In the genomic region with DNA sequence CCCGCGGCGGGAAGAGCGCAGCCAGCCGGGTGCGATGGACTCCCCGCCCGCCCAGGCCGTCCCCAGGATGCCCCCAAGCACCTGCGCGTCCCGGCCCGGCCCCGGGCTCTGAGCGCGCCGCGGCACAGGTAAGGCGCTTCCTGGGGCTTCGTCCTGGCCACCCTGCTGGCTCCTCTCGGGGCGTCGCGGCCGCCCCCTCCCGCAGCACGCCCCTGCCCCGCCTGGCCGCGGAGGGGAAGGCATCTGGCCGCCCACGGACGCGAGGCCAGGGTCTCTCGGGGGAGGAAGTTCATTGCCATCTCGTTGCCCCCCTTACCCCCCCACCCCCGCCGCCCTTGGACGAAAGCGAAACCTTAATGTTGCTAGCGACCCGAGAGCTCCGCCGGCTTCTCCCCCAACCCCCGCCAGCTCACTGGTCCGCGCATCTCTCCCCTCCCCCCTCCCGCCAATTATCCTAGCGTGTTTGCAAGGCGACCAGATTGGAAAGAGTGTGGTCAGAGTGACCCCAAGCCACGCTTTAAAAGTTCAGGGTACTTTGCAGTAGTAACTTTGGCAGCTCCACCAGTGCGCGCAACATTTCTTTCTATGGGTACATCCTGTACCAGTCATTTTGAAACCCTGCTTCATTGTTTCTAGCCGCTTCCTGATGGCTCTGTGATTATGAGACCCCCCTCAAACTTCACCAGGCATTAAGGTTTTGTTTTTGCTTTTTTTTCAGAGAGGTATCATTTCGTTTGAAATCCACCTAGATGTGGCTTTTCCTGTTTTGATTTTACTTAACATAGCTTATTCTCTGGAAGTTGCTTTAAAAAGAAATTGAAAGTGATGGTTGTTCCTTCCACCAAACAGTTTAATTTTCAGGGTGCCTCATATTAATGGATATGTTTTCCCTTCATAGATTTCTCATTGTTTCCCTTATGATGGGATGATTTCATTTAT, we compare ENCODE assay signal across 8 cellular contexts. TPM values are rescaled to one million over a fixed set of nuclear protein-coding genes. Genes with fewer than 3 reads are reported as not detected.
A peak's percentile ranks its signal among the peaks of the same experiment; 100 is the strongest.
DNase-seq lines count a peak whose midpoint lies in the region; ATAC-seq, FAIRE-seq and TF ChIP-seq lines count a peak whose summit lies in the region.

No MANE protein-coding gene starts in this region.

- H3K4me3 ChIP-seq in A549 (peak overlapping the region; percentile 72), PC-9 (peak overlapping the region; percentile 64), heart right ventricle (peak overlapping the region; percentile 65 to 96 (median 88))

- no peak for TF ChIP-seq EP300 in A549 (IDR thresholded peaks at IDR 0.05)

- CTCF ChIA-PET in A549 (lab: Yijun Ruan, JAX) (interaction anchor here (0.6 kb wide), 1 partner anchor 19 kb away, joined by 4 read pairs; no protein-coding TSS in a partner anchor), PC-9 (lab: Charles Lee) (interaction anchor here (0.6 to 0.7 kb wide), 3 partner anchors 22 to 146 kb away, joined by 3 to 9 read pairs (median 4); no protein-coding TSS in a partner anchor)

- DNase-seq in A549 (ENCODE audit: low read depth in 1 of 2, low spot score in 1 of 2) = peak in 1 of 2 experiments; percentile 8
- DNase-seq in PC-9 = peak in 1 of 2 experiments; percentile 49
- peak; percentile 59 for DNase-seq in activated naive CD4-positive, alpha-beta T cell treated with Interleukin-2 at 50 U/mL for 16 hours
- peak in 1 of 2 donors; percentile 34 for DNase-seq in heart right ventricle
- DNase-seq in retina = peak; percentile 38
- no peak for DNase-seq in RCC 7860 (ENCODE audit: low spot score)

- FAIRE-seq in A549 (lab: Jason Lieb, UNC) = no peak
- FAIRE-seq in RCC 7860 (lab: Jason Lieb, UNC) = no peak

- H3K79me2 ChIP-seq in PC-9 (ENCODE audit: low read depth) = no peaks in the 10 kb centered on the region; the same call in 1 of the 2 replicates

- peak overlapping the region; percentile 85 for H2AFZ ChIP-seq in PC-9

- 2% methylated on average over 7 of the region's 55 CpGs for WGBS in A549 (ENCODE audit: missing lambda C conversion rate)
- 0 to 1% methylated on average over 44 to 55 of the region's 55 CpGs for WGBS in heart right ventricle, 2 donors

- 0 out of 3 replicates have a peak, but pooled peaks cover 2% of the 10 kb centered on the region for H3K4me1 ChIP-seq in A549
- no peaks in the 10 kb centered on the region; the same call in 1 of the 2 replicates for H3K4me1 ChIP-seq in PC-9 (replicated peaks; ENCODE audit: insufficient read depth)
- peaks cover 0 to 49% (median 22%) of the 10 kb centered on the region in 9 donors for H3K4me1 ChIP-seq in heart right ventricle

- peak overlapping the region; percentile 97 for H3K4me2 ChIP-seq in A549
- peak overlapping the region; percentile 71 for H3K4me2 ChIP-seq in PC-9

- POLR2A ChIA-PET in A549 (lab: Yijun Ruan, JAX) (no interaction called here), PC-9 (lab: Charles Lee; ENCODE audit: unreplicated experiment) (interaction anchor here (0.5 to 0.6 kb wide), 3 partner anchors 61 to 450 kb away, joined by 4 to 5 read pairs (median 4); no protein-coding TSS in a partner anchor)

- H3K9me3 ChIP-seq in A549 = no peaks in the 10 kb centered on the region
- no peaks in the 10 kb centered on the region for H3K9me3 ChIP-seq in PC-9 (ENCODE audit: insufficient read depth, low read depth)
- no peaks in the 10 kb centered on the region for H3K9me3 ChIP-seq in heart right ventricle

- no peaks in the 10 kb centered on the region for H3F3A ChIP-seq in PC-9 (ENCODE audit: insufficient read depth, low read depth)

- TF ChIP-seq CTCF in A549 (IDR thresholded peaks at IDR 0.05) (no peak), PC-9 (conservative IDR thresholded peaks at IDR 0.05) (no peak), heart right ventricle (IDR thresholded peaks at IDR 0.05) (peak in 2 of 9 donors; percentile 10 to 16)

- BruUV-seq in PC-9 (replicated peaks; lab: Mats Ljungman, UMichigan) = no TSS peak

- H3K27ac ChIP-seq in A549 (peak overlapping the region; percentile 56 to 64; a peak in 4 of 6 replicates), PC-9 (no peak overlapping the region), heart right ventricle (peak overlapping the region; percentile 85 to 95 (median 91))

- H3K36me3 ChIP-seq in PC-9 (ENCODE audit: low read depth) (0 out of 2 replicates have a peak, but pooled peaks cover 3% of the 10 kb centered on the region), heart right ventricle (no peaks in the 10 kb centered on the region)

- no peaks in the 10 kb centered on the region for H4K20me1 ChIP-seq in PC-9 (ENCODE audit: insufficient read depth)

- peak; percentile 41 to 49; a peak in 4 of 6 replicates for ATAC-seq in A549
- ATAC-seq in GM18858 (IDR thresholded peaks at IDR 0.05; ENCODE audit: unreplicated experiment) = peak; percentile 66
- ATAC-seq in HG03045 (IDR thresholded peaks at IDR 0.05; ENCODE audit: unreplicated experiment) = peak; percentile 48
- ATAC-seq in heart right ventricle = peak; percentile 15 to 38 (median 28)

- TF ChIP-seq RAD21 in A549 (conservative IDR thresholded peaks at IDR 0.05 in 1 of 2, IDR thresholded peaks at IDR 0.05 in 1 of 2) = no peak

- H3K9me2 ChIP-seq in PC-9 (ENCODE audit: insufficient read depth) = no peaks in the 10 kb centered on the region

- no peaks in the 10 kb centered on the region for H3K27me3 ChIP-seq in PC-9 (ENCODE audit: insufficient read depth, low read depth)
- no peaks in the 10 kb centered on the region for H3K27me3 ChIP-seq in heart right ventricle

- no peak for TF ChIP-seq POLR2A in A549 (IDR thresholded peaks at IDR 0.05; ENCODE audit: low read length)

- intact Hi-C loops in PC-9 (cut with micrococcal nuclease; ENCODE audit: unreplicated experiment) (loop anchor here (2.0 to 5.0 kb wide), 2 partner anchors 64 to 89 kb away; a partner anchor contains a TSS), heart right ventricle (cut with DNase I) (loop anchor here in 9 of 10 donors (2.0 to 10.0 kb wide), 15 partner anchors 64 to 227 kb away; a partner anchor contains a TSS)

TF ChIP-seq in A549, 52 proteins besides CTCF, POLR2A, EP300 and RAD21:
- TF ChIP-seq ESRRA (IDR thresholded peaks at IDR 0.05; ENCODE audit: borderline replicate concordance, low read length) = no peak
- no peak for TF ChIP-seq FOXS1 (CRISPR knock-in tag; IDR thresholded peaks at IDR 0.05)
- peak; percentile 57; the same call in 1 of the 2 replicates for TF ChIP-seq CBX8 (IDR thresholded peaks at IDR 0.05)
- TF ChIP-seq CBX2 (IDR thresholded peaks at IDR 0.05; ENCODE audit: borderline replicate concordance, low read depth) = no peak
- no peak for TF ChIP-seq SREBF2 (IDR thresholded peaks at IDR 0.05)
- TF ChIP-seq RNF2 (IDR thresholded peaks at IDR 0.05; ENCODE audit: borderline replicate concordance, low read depth) = peak; percentile 50; the same call in 1 of the 2 replicates
- TF ChIP-seq GATA3 (IDR thresholded peaks at IDR 0.05; ENCODE audit: borderline replicate concordance) = no peak
- TF ChIP-seq, protein P1, sequence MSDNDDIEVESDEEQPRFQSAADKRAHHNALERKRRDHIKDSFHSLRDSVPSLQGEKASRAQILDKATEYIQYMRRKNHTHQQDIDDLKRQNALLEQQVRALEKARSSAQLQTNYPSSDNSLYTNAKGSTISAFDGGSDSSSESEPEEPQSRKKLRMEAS (IDR thresholded peaks at IDR 0.05) = no peak
- TF ChIP-seq, protein P2, sequence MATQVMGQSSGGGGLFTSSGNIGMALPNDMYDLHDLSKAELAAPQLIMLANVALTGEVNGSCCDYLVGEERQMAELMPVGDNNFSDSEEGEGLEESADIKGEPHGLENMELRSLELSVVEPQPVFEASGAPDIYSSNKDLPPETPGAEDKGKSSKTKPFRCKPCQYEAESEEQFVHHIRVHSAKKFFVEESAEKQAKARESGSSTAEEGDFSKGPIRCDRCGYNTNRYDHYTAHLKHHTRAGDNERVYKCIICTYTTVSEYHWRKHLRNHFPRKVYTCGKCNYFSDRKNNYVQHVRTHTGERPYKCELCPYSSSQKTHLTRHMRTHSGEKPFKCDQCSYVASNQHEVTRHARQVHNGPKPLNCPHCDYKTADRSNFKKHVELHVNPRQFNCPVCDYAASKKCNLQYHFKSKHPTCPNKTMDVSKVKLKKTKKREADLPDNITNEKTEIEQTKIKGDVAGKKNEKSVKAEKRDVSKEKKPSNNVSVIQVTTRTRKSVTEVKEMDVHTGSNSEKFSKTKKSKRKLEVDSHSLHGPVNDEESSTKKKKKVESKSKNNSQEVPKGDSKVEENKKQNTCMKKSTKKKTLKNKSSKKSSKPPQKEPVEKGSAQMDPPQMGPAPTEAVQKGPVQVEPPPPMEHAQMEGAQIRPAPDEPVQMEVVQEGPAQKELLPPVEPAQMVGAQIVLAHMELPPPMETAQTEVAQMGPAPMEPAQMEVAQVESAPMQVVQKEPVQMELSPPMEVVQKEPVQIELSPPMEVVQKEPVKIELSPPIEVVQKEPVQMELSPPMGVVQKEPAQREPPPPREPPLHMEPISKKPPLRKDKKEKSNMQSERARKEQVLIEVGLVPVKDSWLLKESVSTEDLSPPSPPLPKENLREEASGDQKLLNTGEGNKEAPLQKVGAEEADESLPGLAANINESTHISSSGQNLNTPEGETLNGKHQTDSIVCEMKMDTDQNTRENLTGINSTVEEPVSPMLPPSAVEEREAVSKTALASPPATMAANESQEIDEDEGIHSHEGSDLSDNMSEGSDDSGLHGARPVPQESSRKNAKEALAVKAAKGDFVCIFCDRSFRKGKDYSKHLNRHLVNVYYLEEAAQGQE (IDR thresholded peaks at IDR 0.05) = no peak
- TF ChIP-seq, protein P3, sequence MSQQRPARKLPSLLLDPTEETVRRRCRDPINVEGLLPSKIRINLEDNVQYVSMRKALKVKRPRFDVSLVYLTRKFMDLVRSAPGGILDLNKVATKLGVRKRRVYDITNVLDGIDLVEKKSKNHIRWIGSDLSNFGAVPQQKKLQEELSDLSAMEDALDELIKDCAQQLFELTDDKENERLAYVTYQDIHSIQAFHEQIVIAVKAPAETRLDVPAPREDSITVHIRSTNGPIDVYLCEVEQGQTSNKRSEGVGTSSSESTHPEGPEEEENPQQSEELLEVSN (IDR thresholded peaks at IDR 0.05; ENCODE audit: borderline replicate concordance, low read depth) = no peak

RNA-seq across cellular contexts. Expression of a gene that starts 0.6 kb away (rescaled TPM):
- polyA plus RNA-seq in A549 (2011; rRNA removed) = 25.7 and 28.5 TPM in 2 replicates
- polyA plus RNA-seq in A549 (2012; cell fraction: cytosol; rRNA removed) = 21.8 and 22.7 TPM in 2 replicates
- polyA plus RNA-seq in A549 (2012; cell fraction: nucleus; rRNA removed) = 16.9 and 21.0 TPM in 2 replicates
- polyA plus RNA-seq in A549 (2017; fragmentation: RNase III; extraction: RNeasy Plus Mini Kit Qiagen cat#74134 plus additional on column Dnase treatment) = 22.6 to 26.5 TPM (median 24.2 TPM) in 3 replicates
- polyA minus RNA-seq in A549 (2011; rRNA and poly(A)+ RNA removed) = 29.6 and 35.3 TPM in 2 replicates
- 106 and 116 TPM in 2 replicates for total RNA-seq in PC-9 (2021)
- 100 to 1,000 TPM in 7 of 10 donors, 10 to 100 TPM in 3; 85.4 to 153 (median 104) TPM for total RNA-seq in heart right ventricle
- 100 to 1,000 TPM; 109 to 119 TPM for polyA plus RNA-seq in heart right ventricle
